17 cellular contexts compared by ENCODE assay signal in the genomic region with DNA sequence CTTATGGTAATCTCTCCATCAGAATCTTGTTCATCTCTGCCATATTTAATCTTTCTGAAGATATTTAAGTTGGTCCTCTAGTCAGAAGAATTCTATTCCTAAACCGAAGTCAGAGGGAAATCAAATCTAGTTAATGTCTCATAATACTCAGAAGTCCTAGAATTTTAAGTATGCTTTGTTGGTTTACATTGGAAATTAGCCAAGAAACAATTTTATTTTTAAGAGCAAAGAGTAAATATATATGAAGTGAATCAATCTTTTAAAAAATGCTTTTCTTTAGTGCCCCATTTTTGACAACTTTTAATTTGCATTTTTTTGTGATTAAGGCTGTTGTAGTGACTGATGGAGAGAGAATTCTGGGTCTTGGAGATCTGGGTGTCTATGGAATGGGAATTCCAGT. TPM values are rescaled to one million over a fixed set of nuclear protein-coding genes. Genes with fewer than 3 reads are reported as not detected.
"Had no signal": no experiment of that assay in that cellular context is flagged by ENCODE, and none has a peak within 500 bp of the region (broad histone marks: within the 10 kb centered on the region; RNA-seq: fewer than 3 reads in every experiment).

No MANE protein-coding gene starts in this region.

- DNase-seq: activated CD4-positive, alpha-beta T cell treated with anti-CD3 and anti-CD28 coated beads for 1 hour; activated CD4-positive, alpha-beta T cell treated with anti-CD3 and anti-CD28 coated beads, Interleukin-2, amount 50 U/mL, for 48 hours; activated naive CD4-positive, alpha-beta T cell; caudate nucleus; erythroblast; foreskin melanocyte; head of caudate nucleus; left lung; natural killer cell; right cardiac atrium; tibial artery had no signal

- H3K4me2 ChIP-seq: smooth muscle cell had no signal

- H3K4me1 Mint-ChIP-seq: memory B cell had no signal

- H3K27ac Mint-ChIP-seq: dendritic cell treated with granulocyte-macrophage colony-stimulating factor and Interleukin-4, amounts not matched to agents 40 ng/mL and 50 ng/mL, for 4 days; memory B cell; natural killer cell; stimulated activated effector memory CD8-positive, alpha-beta T cell treated with anti-CD3 and anti-CD28 coated beads, Interleukin-12 subunit alpha, Interleukin-12 subunit beta, amount 100 ng/mL, for 72 hours had no signal

- H3K4me3 ChIP-seq: ascending aorta, left lung, smooth muscle cell, tibial artery, vagina had no signal

- H3K4me3 Mint-ChIP-seq: dendritic cell treated with granulocyte-macrophage colony-stimulating factor and Interleukin-4, amounts not matched to agents 40 ng/mL and 50 ng/mL, for 4 days; memory B cell; natural killer cell; stimulated activated effector memory CD8-positive, alpha-beta T cell treated with anti-CD3 and anti-CD28 coated beads, Interleukin-12 subunit alpha, Interleukin-12 subunit beta, amount 100 ng/mL, for 72 hours had no signal

- H3K9me3 Mint-ChIP-seq: dendritic cell treated with granulocyte-macrophage colony-stimulating factor and Interleukin-4, amounts not matched to agents 40 ng/mL and 50 ng/mL, for 4 days; memory B cell; natural killer cell; stimulated activated effector memory CD8-positive, alpha-beta T cell treated with anti-CD3 and anti-CD28 coated beads, Interleukin-12 subunit alpha, Interleukin-12 subunit beta, amount 100 ng/mL, for 72 hours had no signal

- H3K9me3 ChIP-seq: ascending aorta, left lung, tibial artery, vagina had no signal

- H3K27me3 ChIP-seq: ascending aorta, left lung, tibial artery, vagina had no signal

- H3K27ac ChIP-seq: ascending aorta, left lung, tibial artery, vagina had no signal

- ATAC-seq: left lung; natural killer cell; right cardiac atrium; stimulated activated effector memory CD8-positive, alpha-beta T cell treated with anti-CD3 and anti-CD28 coated beads, Interleukin-12 subunit alpha, Interleukin-12 subunit beta, amount 100 ng/mL, for 72 hours had no signal

- H3K27me3 Mint-ChIP-seq: dendritic cell treated with granulocyte-macrophage colony-stimulating factor and Interleukin-4, amounts not matched to agents 40 ng/mL and 50 ng/mL, for 4 days; memory B cell had no signal

- H3K4me1 ChIP-seq: ascending aorta, left lung, vagina had no signal

RNA-seq across cellular contexts. Expression of gene ELAC1, which starts 50.8 kb away (rescaled TPM):
- total RNA-seq: ascending aorta had no signal
